In the genomic region with DNA sequence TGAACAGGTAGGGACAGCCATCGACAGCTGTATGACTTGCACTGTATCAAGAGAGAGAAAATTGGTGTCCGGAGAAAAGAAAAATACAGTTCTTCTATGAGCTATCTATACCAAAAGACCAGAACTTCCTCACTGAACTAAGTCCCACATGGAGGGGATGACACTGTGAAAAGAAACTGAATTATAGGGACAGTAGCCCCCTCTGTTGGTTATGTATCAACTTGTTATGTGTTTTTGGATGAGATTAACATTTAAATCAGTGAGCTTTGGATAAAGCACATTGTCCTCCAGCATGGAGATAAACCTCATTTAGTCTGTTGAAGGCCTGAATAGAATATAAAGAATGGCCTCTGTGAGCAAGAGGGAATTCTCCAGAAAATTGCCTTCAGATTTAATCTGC, we compare ENCODE assay signal across 9 cellular contexts.
DNase-seq lines count a peak whose midpoint lies in the region; ATAC-seq and TF ChIP-seq lines count a peak whose summit lies in the region.
"Had no signal": no experiment of that assay in that cellular context is flagged by ENCODE, and none has a peak within 500 bp of the region (broad histone marks: within the 10 kb centered on the region; RNA-seq: fewer than 3 reads in every experiment).

No MANE protein-coding gene starts in this region.

- H3K4me1 Mint-ChIP-seq in natural killer cell treated with Interleukin-12 subunit alpha and Interleukin-12 subunit beta and Interleukin-15 and Interleukin-18, amount 100 ng/mL, for 72 hours (ENCODE audit: low read depth in 2 of 2): no peaks in the 10 kb centered on the region

- peak; percentile 15 for DNase-seq in DMS 273 treated with DMSO at 0.1 percent for 48 hours (lab: John Stamatoyannopoulos, UW)
- peak; percentile 31 to 51 for DNase-seq in Kasumi-1 (lab: John Stamatoyannopoulos, UW)
- DNase-seq in iPS-NIHi7 (ENCODE audit: extremely low spot score): peak; percentile 35
- DNase-seq in natural killer cell treated with Interleukin-12 subunit alpha and Interleukin-12 subunit beta and Interleukin-15 and Interleukin-18, amount 100 ng/mL, for 72 hours (ENCODE audit: low spot score): no peak
- no peak for DNase-seq in activated T-cell treated with anti-CD3 and anti-CD28 coated beads for 4 hours
- DNase-seq in NCI-H2029 (lab: John Stamatoyannopoulos, UW): no peak

- H3K27ac Mint-ChIP-seq in natural killer cell treated with Interleukin-12 subunit alpha and Interleukin-12 subunit beta and Interleukin-15 and Interleukin-18, amount 100 ng/mL, for 72 hours: no peak overlapping the region
- H3K27ac Mint-ChIP-seq: dendritic cell treated with granulocyte-macrophage colony-stimulating factor and Interleukin-4, amounts not matched to agents 40 ng/mL and 50 ng/mL, for 4 days had no signal

- H3K36me3 Mint-ChIP-seq in natural killer cell treated with Interleukin-12 subunit alpha and Interleukin-12 subunit beta and Interleukin-15 and Interleukin-18, amount 100 ng/mL, for 72 hours: no peaks in the 10 kb centered on the region

- no peaks in the 10 kb centered on the region for H3K27me3 Mint-ChIP-seq in natural killer cell treated with Interleukin-12 subunit alpha and Interleukin-12 subunit beta and Interleukin-15 and Interleukin-18, amount 100 ng/mL, for 72 hours
- H3K27me3 Mint-ChIP-seq: dendritic cell treated with granulocyte-macrophage colony-stimulating factor and Interleukin-4, amounts not matched to agents 40 ng/mL and 50 ng/mL, for 4 days had no signal

- no peak overlapping the region for H3K4me3 Mint-ChIP-seq in natural killer cell treated with Interleukin-12 subunit alpha and Interleukin-12 subunit beta and Interleukin-15 and Interleukin-18, amount 100 ng/mL, for 72 hours
- H3K4me3 Mint-ChIP-seq: dendritic cell treated with granulocyte-macrophage colony-stimulating factor and Interleukin-4, amounts not matched to agents 40 ng/mL and 50 ng/mL, for 4 days had no signal

- peak; percentile 30 for TF ChIP-seq CTCF in VCaP (conservative IDR thresholded peaks at IDR 0.05)

- no peak overlapping the region for H3K27ac ChIP-seq in VCaP

- H3K9me3 Mint-ChIP-seq in natural killer cell treated with Interleukin-12 subunit alpha and Interleukin-12 subunit beta and Interleukin-15 and Interleukin-18, amount 100 ng/mL, for 72 hours: no peaks in the 10 kb centered on the region
- H3K9me3 Mint-ChIP-seq: dendritic cell treated with granulocyte-macrophage colony-stimulating factor and Interleukin-4, amounts not matched to agents 40 ng/mL and 50 ng/mL, for 4 days had no signal

- no peak for ATAC-seq in natural killer cell treated with Interleukin-12 subunit alpha and Interleukin-12 subunit beta and Interleukin-15 and Interleukin-18, amount 100 ng/mL, for 72 hours
- ATAC-seq in GM18520 (IDR thresholded peaks at IDR 0.05; ENCODE audit: unreplicated experiment): no peak

Comparison
In these comparisons a context has a peak if more than half of its experiments do, and no peak if none do; other contexts are left out.
1. DNase-seq: peak in DMS 273 treated with DMSO at 0.1 percent for 48 hours (single experiment), Kasumi-1 (2 of 2) and iPS-NIHi7 (single experiment); none in natural killer cell treated with Interleukin-12 subunit alpha and Interleukin-12 subunit beta and Interleukin-15 and Interleukin-18, amount 100 ng/mL, for 72 hours (single experiment), activated T-cell treated with anti-CD3 and anti-CD28 coated beads for 4 hours (single experiment) and NCI-H2029 (single experiment).